Comparison of ENCODE assay signal across 8 cellular contexts in the genomic region with DNA sequence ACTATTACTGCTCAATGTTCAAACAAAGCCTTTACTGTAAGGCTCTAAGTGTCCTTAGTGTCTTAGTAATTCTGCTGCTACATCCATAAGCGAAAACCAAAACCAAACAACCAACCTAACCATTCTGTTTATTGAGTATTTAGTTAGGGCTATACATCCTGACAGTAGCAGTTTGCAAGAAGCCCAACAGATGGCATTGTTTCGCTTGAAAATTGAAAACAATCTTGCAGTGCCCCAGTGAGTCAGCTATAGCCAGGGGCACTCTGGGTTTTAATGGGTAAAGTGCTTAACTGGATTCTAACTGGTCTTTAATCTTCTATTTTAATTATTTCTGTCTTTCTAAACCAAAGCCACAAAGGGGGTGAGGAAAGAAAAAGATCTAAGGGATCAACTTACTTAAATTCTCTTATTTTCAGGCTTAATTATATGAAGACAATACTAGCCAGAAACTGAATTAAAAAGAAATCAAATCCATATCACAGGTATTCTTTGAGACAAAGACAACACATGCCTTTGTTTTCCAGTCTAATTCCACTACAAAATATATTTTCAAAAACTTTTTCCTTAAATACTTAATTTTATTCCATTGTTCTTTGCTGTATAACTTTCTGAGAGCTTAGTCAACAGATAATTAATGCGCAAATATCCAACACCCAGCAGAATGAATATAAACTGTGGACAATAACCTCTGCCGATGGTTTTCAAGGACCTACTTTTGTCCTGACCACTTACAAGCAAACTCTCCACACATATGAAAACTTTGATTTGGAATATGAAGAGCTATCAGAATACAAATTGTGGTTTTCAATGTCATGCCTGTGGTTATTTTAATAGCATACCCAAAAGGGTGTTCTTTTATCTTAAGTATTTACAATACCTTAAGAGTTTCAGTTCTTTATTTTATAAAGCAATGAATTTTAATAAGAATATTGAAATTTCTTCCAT. TPM values are rescaled to one million over a fixed set of nuclear protein-coding genes. Genes with fewer than 3 reads are reported as not detected.
DNase-seq lines count a peak whose midpoint lies in the region; ATAC-seq and TF ChIP-seq lines count a peak whose summit lies in the region.

No MANE protein-coding gene starts in this region.

- peaks cover 53% of the 10 kb centered on the region for H3K4me1 Mint-ChIP-seq in activated B cell treated with CpG ODN at 0.5 μM for 24 hours

- no peaks in the 10 kb centered on the region for H3K27me3 Mint-ChIP-seq in activated B cell treated with CpG ODN at 0.5 μM for 24 hours

- DNase-seq in Daoy (ENCODE audit: low read depth) (peak; percentile 79), NCI-H345 (lab: John Stamatoyannopoulos, UW) (peak; percentile 86), activated B cell treated with CpG ODN at 0.5 μM for 24 hours (no peak), cerebellum (ENCODE audit: low spot score) (peak; percentile 80), left kidney (ENCODE audit: low read depth, low spot score) (peak; percentile 85)
- peak; percentile 34 to 65 (median 35) for DNase-seq in stimulated activated CD4-positive, alpha-beta T cell treated with anti-CD3 and anti-CD28 coated beads, TNF-alpha, amount 100 ng/mL, for 24 hours (ENCODE audit: low read depth in 3 of 3)

- H3K9me3 Mint-ChIP-seq in activated B cell treated with CpG ODN at 0.5 μM for 24 hours, result no peaks in the 10 kb centered on the region

- ATAC-seq in HG02981 (IDR thresholded peaks at IDR 0.05; ENCODE audit: unreplicated experiment) (peak; percentile 59), activated B cell treated with CpG ODN at 0.5 μM for 24 hours (ENCODE audit: low read depth) (peak; percentile 97), HG02973 (IDR thresholded peaks at IDR 0.05; ENCODE audit: unreplicated experiment) (no peak)

- peaks cover 34% of the 10 kb centered on the region for H3K36me3 Mint-ChIP-seq in activated B cell treated with CpG ODN at 0.5 μM for 24 hours (ENCODE audit: low read depth)

- no peak overlapping the region for H3K4me3 Mint-ChIP-seq in activated B cell treated with CpG ODN at 0.5 μM for 24 hours

- CTCF ChIA-PET in activated B cell treated with CpG ODN at 0.5 μM for 24 hours (lab: Charles Lee), result interaction anchor here (0.8 to 2.1 kb wide), 10 partner anchors 10 to 524 kb away, joined by 3 to 11 read pairs (median 4); no protein-coding TSS in a partner anchor

- POLR2A ChIA-PET in activated B cell treated with CpG ODN at 0.5 μM for 24 hours (lab: Charles Lee), result interaction anchor here (1.5 to 2.5 kb wide), 4 partner anchors 10 to 163 kb away, joined by 3 to 7 read pairs (median 4); a partner anchor contains a TSS

- intact Hi-C loops in activated B cell treated with CpG ODN at 0.5 μM for 24 hours (cut with micrococcal nuclease), result loop anchor here (1.0 to 5.0 kb wide), 7 partner anchors 13 to 553 kb away; no protein-coding TSS in a partner anchor

- TF ChIP-seq CTCF in activated B cell treated with CpG ODN at 0.5 μM for 24 hours (IDR thresholded peaks at IDR 0.05), result no peak

- peak overlapping the region; percentile 41 for H3K27ac Mint-ChIP-seq in activated B cell treated with CpG ODN at 0.5 μM for 24 hours

RNA-seq across cellular contexts. Expression of a gene that starts 15.2 kb away (rescaled TPM):
- total RNA-seq in Daoy (2014; rRNA removed; shearing (Covaris generic)), result 8.9 and 13.7 TPM in 2 replicates
- total RNA-seq in activated B cell treated with CpG ODN at 0.5 μM for 24 hours (121 and 135 TPM in 2 replicates), cerebellum (96.5 TPM)

RNA-seq across cellular contexts. Expression of a gene that starts 44.7 kb away (rescaled TPM):
- 662 and 883 TPM in 2 replicates for total RNA-seq in Daoy (2014; rRNA removed; shearing (Covaris generic))
- total RNA-seq in activated B cell treated with CpG ODN at 0.5 μM for 24 hours, result 310 and 330 TPM in 2 replicates
- 158 TPM for total RNA-seq in cerebellum
